Comparison of ENCODE assay signal across 29 cellular contexts in genomic region chr5:16639206-16639605, GRCh38.
"Had no signal": no experiment of that assay in that cellular context is flagged by ENCODE, and none has a peak within 500 bp of the region (broad histone marks: within the 10 kb centered on the region; RNA-seq: fewer than 3 reads in every experiment).

No MANE protein-coding gene starts in this region.

- ATAC-seq: naive thymus-derived CD4-positive, alpha-beta T cell; natural killer cell; psoas muscle; right cardiac atrium; sciatic nerve; stimulated activated effector memory CD8-positive, alpha-beta T cell treated with anti-CD3 and anti-CD28 coated beads, Interleukin-12 subunit alpha, Interleukin-12 subunit beta, amount 100 ng/mL, for 72 hours; stimulated activated naive B cell treated with anti-CD40 and anti-IgM and Interleukin-4, amounts not matched to agents 10 μg/mL and 1 μg/mL and 100 μg/mL, for 72 hours had no signal

- H3K27me3 Mint-ChIP-seq: stimulated activated naive CD8-positive, alpha-beta T cell treated with anti-CD3 and anti-CD28 coated beads, Interleukin-15, Interleukin-2, amounts not matched to agents 100 ng/mL and 50 ng/mL, for 24 hours had no signal

- H3K4me3 ChIP-seq: neural progenitor cell, ovary, psoas muscle, skin epidermis, smooth muscle cell, spleen, stomach, thoracic aorta, thyroid gland, tibial nerve, upper lobe of left lung, uterus had no signal

- H3K4me1 Mint-ChIP-seq: natural killer cell; nephron; stimulated activated effector memory CD8-positive, alpha-beta T cell treated with anti-CD3 and anti-CD28 coated beads, Interleukin-12 subunit alpha, Interleukin-12 subunit beta, amount 100 ng/mL, for 72 hours; stimulated activated naive B cell treated with anti-CD40 and anti-IgM and Interleukin-4, amounts not matched to agents 10 μg/mL and 1 μg/mL and 100 μg/mL, for 72 hours had no signal

- H3K4me1 ChIP-seq: parathyroid adenoma, psoas muscle, spleen, stomach, thyroid gland, upper lobe of left lung, uterus had no signal

- H3K27ac Mint-ChIP-seq: natural killer cell; nephron; neural progenitor cell; progenitor cell of endocrine pancreas; stimulated activated effector memory CD8-positive, alpha-beta T cell treated with anti-CD3 and anti-CD28 coated beads, Interleukin-12 subunit alpha, Interleukin-12 subunit beta, amount 100 ng/mL, for 72 hours; stimulated activated naive B cell treated with anti-CD40 and anti-IgM and Interleukin-4, amounts not matched to agents 10 μg/mL and 1 μg/mL and 100 μg/mL, for 72 hours; stimulated activated naive CD8-positive, alpha-beta T cell treated with anti-CD3 and anti-CD28 coated beads, Interleukin-15, Interleukin-2, amounts not matched to agents 100 ng/mL and 50 ng/mL, for 24 hours had no signal

- H3K9me3 ChIP-seq: ovary, psoas muscle, stomach, thoracic aorta, thyroid gland, tibial nerve, upper lobe of left lung, uterus had no signal

- H3K27ac ChIP-seq: neural progenitor cell, ovary, parathyroid adenoma, psoas muscle, skin epidermis, spleen, stomach, thoracic aorta, thyroid gland, tibial nerve, upper lobe of left lung, uterus had no signal

- H3K9me3 Mint-ChIP-seq: stimulated activated effector memory CD8-positive, alpha-beta T cell treated with anti-CD3 and anti-CD28 coated beads, Interleukin-12 subunit alpha, Interleukin-12 subunit beta, amount 100 ng/mL, for 72 hours; stimulated activated naive B cell treated with anti-CD40 and anti-IgM and Interleukin-4, amounts not matched to agents 10 μg/mL and 1 μg/mL and 100 μg/mL, for 72 hours; stimulated activated naive CD8-positive, alpha-beta T cell treated with anti-CD3 and anti-CD28 coated beads, Interleukin-15, Interleukin-2, amounts not matched to agents 100 ng/mL and 50 ng/mL, for 24 hours had no signal

- H3K4me3 Mint-ChIP-seq: naive thymus-derived CD4-positive, alpha-beta T cell; natural killer cell; nephron; neural progenitor cell; stimulated activated effector memory CD8-positive, alpha-beta T cell treated with anti-CD3 and anti-CD28 coated beads, Interleukin-12 subunit alpha, Interleukin-12 subunit beta, amount 100 ng/mL, for 72 hours; stimulated activated naive B cell treated with anti-CD40 and anti-IgM and Interleukin-4, amounts not matched to agents 10 μg/mL and 1 μg/mL and 100 μg/mL, for 72 hours; stimulated activated naive CD8-positive, alpha-beta T cell treated with anti-CD3 and anti-CD28 coated beads, Interleukin-15, Interleukin-2, amounts not matched to agents 100 ng/mL and 50 ng/mL, for 24 hours had no signal

- H3K9ac ChIP-seq: neural progenitor cell, parathyroid adenoma had no signal

- H3K27me3 ChIP-seq: neural progenitor cell, ovary, stomach, thyroid gland, tibial nerve, upper lobe of left lung, uterus had no signal

- DNase-seq: naive thymus-derived CD4-positive, alpha-beta T cell; natural killer cell; occipital lobe; ovary; posterior cingulate gyrus; psoas muscle; right cardiac atrium; spleen; stimulated activated CD4-positive, alpha-beta T cell treated with anti-CD3 and anti-CD28 coated beads, Interleukin-12 subunit alpha, Interleukin-12 subunit beta, amount 100 ng/mL, for 4 hours; stimulated activated CD4-positive, alpha-beta T cell treated with anti-CD3 and anti-CD28 coated beads, Interleukin-1b, Interleukin-23, amount 100 ng/mL, for 48 hours; stimulated activated CD4-positive, alpha-beta T cell treated with anti-CD3 and anti-CD28 coated beads, Interleukin-4, amount 100 ng/mL, for 1 hour; stimulated activated naive B cell treated with anti-CD40 and anti-IgM and Interleukin-4, amounts not matched to agents 10 μg/mL and 1 μg/mL and 100 μg/mL, for 72 hours; stimulated activated naive CD4-positive, alpha-beta T cell treated with Interleukin-2 at 50 U/mL for 16 hours; stomach; thyroid gland; trophoblast cell; upper lobe of left lung; uterus had no signal

- H3K36me3 ChIP-seq: neural progenitor cell, ovary, spleen, stomach, thoracic aorta, thyroid gland, tibial nerve, upper lobe of left lung, uterus had no signal

- H3K79me2 ChIP-seq: parathyroid adenoma had no signal

- H2AFZ ChIP-seq: neural progenitor cell, parathyroid adenoma had no signal

- H3K36me3 Mint-ChIP-seq: natural killer cell; neural progenitor cell; stimulated activated effector memory CD8-positive, alpha-beta T cell treated with anti-CD3 and anti-CD28 coated beads, Interleukin-12 subunit alpha, Interleukin-12 subunit beta, amount 100 ng/mL, for 72 hours; stimulated activated naive B cell treated with anti-CD40 and anti-IgM and Interleukin-4, amounts not matched to agents 10 μg/mL and 1 μg/mL and 100 μg/mL, for 72 hours had no signal

- H3K4me2 ChIP-seq: neural progenitor cell, smooth muscle cell had no signal
